9 cellular contexts compared by ENCODE assay signal in the genomic region with DNA sequence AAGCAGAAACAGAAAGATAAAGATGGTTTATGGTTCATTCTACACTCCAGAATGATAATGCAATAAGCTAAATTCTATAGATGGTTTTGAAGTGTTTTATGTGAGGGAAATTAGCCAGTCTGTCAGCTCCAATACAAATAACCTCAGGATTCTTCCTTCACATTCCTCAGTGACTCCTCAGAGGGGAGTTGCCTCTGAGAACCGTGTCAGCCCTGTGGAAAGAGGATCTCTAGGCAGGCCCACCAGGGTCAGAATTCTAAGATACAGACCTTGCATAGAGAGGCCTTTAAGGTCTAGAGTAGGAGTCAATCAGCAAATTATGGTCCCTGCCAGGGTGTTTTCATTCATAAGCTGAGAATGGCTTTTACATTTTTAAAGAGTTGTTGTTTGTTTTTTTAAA. TPM values are rescaled to one million over a fixed set of nuclear protein-coding genes. Genes with fewer than 3 reads are reported as not detected.
DNase-seq lines count a peak whose midpoint lies in the region; ATAC-seq and TF ChIP-seq lines count a peak whose summit lies in the region.
"Had no signal": no experiment of that assay in that cellular context is flagged by ENCODE, and none has a peak within 500 bp of the region (broad histone marks: within the 10 kb centered on the region; RNA-seq: fewer than 3 reads in every experiment).

No MANE protein-coding gene starts in this region.

- peak overlapping the region; percentile 41 to 66 for H3K27ac ChIP-seq in lung (ENCODE audit: low read depth in 1 of 2, low read length in 1 of 2)

- H3K27ac Mint-ChIP-seq in chondrocyte (ENCODE audit: unreplicated experiment) (peak overlapping the region; percentile 99), type B pancreatic cell (peak overlapping the region; percentile 70)
- H3K27ac Mint-ChIP-seq in activated CD4-positive, alpha-beta T cell treated with anti-CD3 and anti-CD28 coated beads, Interleukin-2, amount 10 ng/mL, durations not matched to agents 7 days and 5 days: no peak overlapping the region
- H3K27ac Mint-ChIP-seq: IgD-negative memory B cell had no signal

- H3K9me3 Mint-ChIP-seq in chondrocyte (ENCODE audit: low read depth) (no peaks in the 10 kb centered on the region), type B pancreatic cell (no peaks in the 10 kb centered on the region)
- no peaks in the 10 kb centered on the region for H3K9me3 Mint-ChIP-seq in activated CD4-positive, alpha-beta T cell treated with anti-CD3 and anti-CD28 coated beads, Interleukin-2, amount 10 ng/mL, durations not matched to agents 7 days and 5 days
- H3K9me3 Mint-ChIP-seq: IgD-negative memory B cell had no signal

- POLR2A ChIA-PET in activated CD4-positive, alpha-beta T cell treated with anti-CD3 and anti-CD28 coated beads, Interleukin-2, amount 10 ng/mL, durations not matched to agents 7 days and 5 days (lab: Charles Lee): no interaction called here

- H3K9me3 ChIP-seq in MG63 (no peaks in the 10 kb centered on the region), lung (ENCODE audit: control insufficient read depth in 2 of 2, insufficient read depth in 1 of 2, low read length in 1 of 2) (no peaks in the 10 kb centered on the region)

- CTCF ChIA-PET in activated CD4-positive, alpha-beta T cell treated with anti-CD3 and anti-CD28 coated beads, Interleukin-2, amount 10 ng/mL, durations not matched to agents 7 days and 5 days (lab: Charles Lee): no interaction called here

- 31 to 32% methylated on average over 1 of the region's 1 CpG for WGBS in lung, 2 donors

- H3K27me3 Mint-ChIP-seq in chondrocyte (ENCODE audit: low read depth) (no peaks in the 10 kb centered on the region), type B pancreatic cell (no peaks in the 10 kb centered on the region)
- H3K27me3 Mint-ChIP-seq in activated CD4-positive, alpha-beta T cell treated with anti-CD3 and anti-CD28 coated beads, Interleukin-2, amount 10 ng/mL, durations not matched to agents 7 days and 5 days: no peaks in the 10 kb centered on the region

- peaks cover 53% of the 10 kb centered on the region for H3K36me3 ChIP-seq in MG63
- H3K36me3 ChIP-seq in lung (ENCODE audit: control insufficient read depth in 2 of 2, insufficient read depth in 2 of 2, low read length in 2 of 2): no peaks in the 10 kb centered on the region

- peak overlapping the region; percentile 3 for H3K4me3 Mint-ChIP-seq in chondrocyte (ENCODE audit: unreplicated experiment)
- peak overlapping the region; percentile 8 for H3K4me3 Mint-ChIP-seq in type B pancreatic cell
- H3K4me3 Mint-ChIP-seq in activated CD4-positive, alpha-beta T cell treated with anti-CD3 and anti-CD28 coated beads, Interleukin-2, amount 10 ng/mL, durations not matched to agents 7 days and 5 days: no peak overlapping the region
- H3K4me3 Mint-ChIP-seq: IgD-negative memory B cell had no signal

- no peak for TF ChIP-seq CTCF in chondrocyte (IDR thresholded peaks at IDR 0.05)
- no peak for TF ChIP-seq CTCF in lung (IDR thresholded peaks at IDR 0.05; ENCODE audit: control extremely low read depth, extremely low read depth)
- TF ChIP-seq CTCF in type B pancreatic cell (conservative IDR thresholded peaks at IDR 0.05): no peak

- peaks cover 5% of the 10 kb centered on the region for H3K36me3 Mint-ChIP-seq in chondrocyte (ENCODE audit: low read depth)
- peaks cover 4% of the 10 kb centered on the region for H3K36me3 Mint-ChIP-seq in type B pancreatic cell
- H3K36me3 Mint-ChIP-seq in activated CD4-positive, alpha-beta T cell treated with anti-CD3 and anti-CD28 coated beads, Interleukin-2, amount 10 ng/mL, durations not matched to agents 7 days and 5 days (ENCODE audit: low read depth): no peaks in the 10 kb centered on the region

- H3K27me3 ChIP-seq in MG63 (no peaks in the 10 kb centered on the region), lung (ENCODE audit: control insufficient read depth, insufficient read depth) (no peaks in the 10 kb centered on the region)

- DNase-seq in MG63 (peak; percentile 92), chondrocyte (ENCODE audit: low spot score) (no peak), lung (ENCODE audit: low spot score) (no peak), type B pancreatic cell (ENCODE audit: extremely low spot score, unreplicated experiment) (no peak)
- DNase-seq in activated CD4-positive, alpha-beta T cell treated with anti-CD3 and anti-CD28 coated beads, Interleukin-2, amount 10 ng/mL, durations not matched to agents 7 days and 5 days: no peak
- no peak for DNase-seq in activated CD4-positive, CD25-positive, alpha-beta regulatory T cell (lab: John Stamatoyannopoulos, UW)
- no peak for DNase-seq in stimulated activated CD4-positive, alpha-beta T cell treated with anti-CD3 and anti-CD28 coated beads, Interleukin-4, amount 100 ng/mL, for 1 hour

- H3K4me1 Mint-ChIP-seq in chondrocyte (ENCODE audit: low read depth) (peaks cover 95% of the 10 kb centered on the region), type B pancreatic cell (ENCODE audit: unreplicated experiment) (peaks cover 42% of the 10 kb centered on the region)
- H3K4me1 Mint-ChIP-seq in activated CD4-positive, alpha-beta T cell treated with anti-CD3 and anti-CD28 coated beads, Interleukin-2, amount 10 ng/mL, durations not matched to agents 7 days and 5 days: no peaks in the 10 kb centered on the region
- H3K4me1 Mint-ChIP-seq: IgD-negative memory B cell had no signal

- peaks cover 20 to 59% of the 10 kb centered on the region in 2 donors for H3K4me1 ChIP-seq in lung (ENCODE audit: control insufficient read depth in 2 of 2, insufficient read depth in 2 of 2, low read length in 2 of 2)

- ATAC-seq in lung (ENCODE audit: insufficient read depth, low FRiP score): no peak
- no peak for ATAC-seq in HG03460 (IDR thresholded peaks at IDR 0.05; ENCODE audit: unreplicated experiment)

- no peak overlapping the region for H3K4me3 ChIP-seq in MG63
- H3K4me3 ChIP-seq in lung: no peak overlapping the region

RNA-seq across cellular contexts. Expression of a gene that starts 26.6 kb away (rescaled TPM):
- total RNA-seq in MG63 (2014; rRNA removed; shearing (Covaris generic); ENCODE audit: low replicate concordance): 27.2 and 40.5 TPM in 2 replicates
- total RNA-seq in chondrocyte: 96.3 to 135 TPM (median 107 TPM) in 3 replicates
- 10 to 100 TPM; 12.2 to 25.7 TPM for total RNA-seq in lung
- 10 to 100 TPM; 12.8 to 16.6 TPM for polyA plus RNA-seq in lung
- 6.3 and 22.1 TPM in 2 replicates for total RNA-seq in type B pancreatic cell (ENCODE audit: low replicate concordance)
- total RNA-seq in activated CD4-positive, alpha-beta T cell treated with anti-CD3 and anti-CD28 coated beads, Interleukin-2, amount 10 ng/mL, durations not matched to agents 7 days and 5 days: 1 to 10 TPM; 3.6 to 4.0 TPM
- polyA plus RNA-seq: IgD-negative memory B cell had no signal
